Comparison of ENCODE assay signal across 1 cellular context in the genomic region with DNA sequence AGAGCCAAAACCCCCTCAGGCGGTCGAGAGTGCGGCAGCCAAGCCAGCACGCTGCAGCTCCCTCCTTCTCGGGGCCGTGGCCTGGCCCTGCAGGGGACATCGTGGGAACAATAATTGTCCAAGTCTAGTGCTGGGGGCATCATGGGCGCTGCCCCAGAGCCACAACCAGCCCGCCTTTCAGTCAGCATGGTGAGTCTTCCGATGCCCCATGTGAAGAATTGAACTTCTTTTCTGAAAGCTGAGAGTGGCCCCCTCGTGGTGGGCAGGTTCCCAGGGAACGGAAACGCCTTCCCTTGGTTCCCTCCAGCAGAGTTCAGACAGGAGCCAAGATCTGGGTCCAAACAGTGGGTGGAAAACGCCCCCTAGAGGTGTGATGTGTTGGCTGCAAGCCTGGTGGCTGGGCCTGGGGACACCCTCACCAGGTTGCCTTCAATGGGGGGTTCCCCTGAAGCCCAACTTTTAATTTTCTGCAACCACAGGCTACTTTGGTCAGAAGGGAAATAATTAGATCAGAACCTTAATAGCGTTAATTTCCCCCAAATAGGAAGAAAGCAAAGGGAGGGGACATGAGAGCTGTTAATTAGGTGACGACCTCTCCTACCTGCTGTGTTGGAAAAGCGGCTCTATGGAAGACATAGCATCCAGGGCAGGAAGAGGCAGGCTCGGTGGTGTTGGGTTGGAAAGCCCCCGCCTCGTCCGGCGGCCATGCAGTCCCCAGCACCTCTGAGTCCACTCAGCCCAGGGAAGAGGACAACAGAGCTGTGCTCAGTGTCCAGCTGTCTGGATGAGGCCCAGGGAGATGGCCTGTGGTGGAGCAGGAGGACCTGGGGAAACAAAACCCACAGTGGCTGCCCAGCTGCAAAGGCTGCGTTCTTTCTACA.
A peak's percentile ranks its signal among the peaks of the same experiment; 100 is the strongest.
TF ChIP-seq lines count a peak whose summit lies in the region.

No MANE protein-coding gene starts in this region.

TF ChIP-seq in HepG2, 621 proteins besides CTCF, POLR2A, EP300 and RAD21 (continued from another document and continues in another):
- TF ChIP-seq, protein P1, sequence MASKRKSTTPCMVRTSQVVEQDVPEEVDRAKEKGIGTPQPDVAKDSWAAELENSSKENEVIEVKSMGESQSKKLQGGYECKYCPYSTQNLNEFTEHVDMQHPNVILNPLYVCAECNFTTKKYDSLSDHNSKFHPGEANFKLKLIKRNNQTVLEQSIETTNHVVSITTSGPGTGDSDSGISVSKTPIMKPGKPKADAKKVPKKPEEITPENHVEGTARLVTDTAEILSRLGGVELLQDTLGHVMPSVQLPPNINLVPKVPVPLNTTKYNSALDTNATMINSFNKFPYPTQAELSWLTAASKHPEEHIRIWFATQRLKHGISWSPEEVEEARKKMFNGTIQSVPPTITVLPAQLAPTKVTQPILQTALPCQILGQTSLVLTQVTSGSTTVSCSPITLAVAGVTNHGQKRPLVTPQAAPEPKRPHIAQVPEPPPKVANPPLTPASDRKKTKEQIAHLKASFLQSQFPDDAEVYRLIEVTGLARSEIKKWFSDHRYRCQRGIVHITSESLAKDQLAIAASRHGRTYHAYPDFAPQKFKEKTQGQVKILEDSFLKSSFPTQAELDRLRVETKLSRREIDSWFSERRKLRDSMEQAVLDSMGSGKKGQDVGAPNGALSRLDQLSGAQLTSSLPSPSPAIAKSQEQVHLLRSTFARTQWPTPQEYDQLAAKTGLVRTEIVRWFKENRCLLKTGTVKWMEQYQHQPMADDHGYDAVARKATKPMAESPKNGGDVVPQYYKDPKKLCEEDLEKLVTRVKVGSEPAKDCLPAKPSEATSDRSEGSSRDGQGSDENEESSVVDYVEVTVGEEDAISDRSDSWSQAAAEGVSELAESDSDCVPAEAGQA (IDR thresholded peaks at IDR 0.05; ENCODE audit: low read depth): peak; percentile 64; the same call in 1 of the 2 replicates
- TF ChIP-seq, protein P1 (CRISPR knock-in tag; IDR thresholded peaks at IDR 0.05; ENCODE audit: borderline replicate concordance): no peak
- TF ChIP-seq, protein P2, sequence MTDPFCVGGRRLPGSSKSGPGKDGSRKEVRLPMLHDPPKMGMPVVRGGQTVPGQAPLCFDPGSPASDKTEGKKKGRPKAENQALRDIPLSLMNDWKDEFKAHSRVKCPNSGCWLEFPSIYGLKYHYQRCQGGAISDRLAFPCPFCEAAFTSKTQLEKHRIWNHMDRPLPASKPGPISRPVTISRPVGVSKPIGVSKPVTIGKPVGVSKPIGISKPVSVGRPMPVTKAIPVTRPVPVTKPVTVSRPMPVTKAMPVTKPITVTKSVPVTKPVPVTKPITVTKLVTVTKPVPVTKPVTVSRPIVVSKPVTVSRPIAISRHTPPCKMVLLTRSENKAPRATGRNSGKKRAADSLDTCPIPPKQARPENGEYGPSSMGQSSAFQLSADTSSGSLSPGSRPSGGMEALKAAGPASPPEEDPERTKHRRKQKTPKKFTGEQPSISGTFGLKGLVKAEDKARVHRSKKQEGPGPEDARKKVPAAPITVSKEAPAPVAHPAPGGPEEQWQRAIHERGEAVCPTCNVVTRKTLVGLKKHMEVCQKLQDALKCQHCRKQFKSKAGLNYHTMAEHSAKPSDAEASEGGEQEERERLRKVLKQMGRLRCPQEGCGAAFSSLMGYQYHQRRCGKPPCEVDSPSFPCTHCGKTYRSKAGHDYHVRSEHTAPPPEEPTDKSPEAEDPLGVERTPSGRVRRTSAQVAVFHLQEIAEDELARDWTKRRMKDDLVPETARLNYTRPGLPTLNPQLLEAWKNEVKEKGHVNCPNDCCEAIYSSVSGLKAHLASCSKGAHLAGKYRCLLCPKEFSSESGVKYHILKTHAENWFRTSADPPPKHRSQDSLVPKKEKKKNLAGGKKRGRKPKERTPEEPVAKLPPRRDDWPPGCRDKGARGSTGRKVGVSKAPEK (CRISPR knock-in tag; IDR thresholded peaks at IDR 0.05; ENCODE audit: borderline replicate concordance): peak; percentile 86; the same call in 1 of the 2 replicates
- TF ChIP-seq POGZ (CRISPR knock-in tag; IDR thresholded peaks at IDR 0.05) (peak; percentile 24; the same call in 1 of the 2 replicates), ZSCAN29 (CRISPR knock-in tag; conservative IDR thresholded peaks at IDR 0.05) (no peak), ETV6 (CRISPR knock-in tag; conservative IDR thresholded peaks at IDR 0.05) (peak; percentile 81), PAWR (CRISPR knock-in tag; IDR thresholded peaks at IDR 0.05; ENCODE audit: borderline replicate concordance) (0 out of 2 replicates have a peak, but pooled peaks have one; percentile 83), ZNF510 (CRISPR knock-in tag; IDR thresholded peaks at IDR 0.05; ENCODE audit: low read depth) (0 out of 2 replicates have a peak, but pooled peaks have one; percentile 43), PHF8 (CRISPR knock-in tag; IDR thresholded peaks at IDR 0.05) (peak; percentile 56), ZNF766 (CRISPR knock-in tag; IDR thresholded peaks at IDR 0.05; ENCODE audit: borderline replicate concordance) (peak; percentile 44; the same call in 1 of the 2 replicates), SRSF1 (optimal IDR thresholded peaks at IDR 0.05; ENCODE audit: low read depth, low read length) (no peak), NFYB (CRISPR knock-in tag; IDR thresholded peaks at IDR 0.05) (no peak; the same call in 1 of the 2 replicates), ZNF777 (CRISPR knock-in tag; IDR thresholded peaks at IDR 0.05) (no peak), SP1 (IDR thresholded peaks at IDR 0.05) (no peak), SP1 (CRISPR knock-in tag; IDR thresholded peaks at IDR 0.05) (peak; percentile 52), ZFP1 (CRISPR knock-in tag; IDR thresholded peaks at IDR 0.05) (0 out of 2 replicates have a peak, but pooled peaks have one; percentile 71), ZMYM4 (CRISPR knock-in tag; IDR thresholded peaks at IDR 0.05) (no peak), ZNF772 (CRISPR knock-in tag; IDR thresholded peaks at IDR 0.05) (peak; percentile 79; the same call in 1 of the 2 replicates), U2AF2 (IDR thresholded peaks at IDR 0.05; ENCODE audit: low read depth, low read length) (0 out of 2 replicates have a peak, but pooled peaks have one; percentile 43), SETDB1 (CRISPR knock-in tag; IDR thresholded peaks at IDR 0.05; ENCODE audit: borderline replicate concordance) (no peak), SMC3 (IDR thresholded peaks at IDR 0.05; ENCODE audit: low read length) (peak; percentile 98), TRIM24 (CRISPR knock-in tag; IDR thresholded peaks at IDR 0.05) (no peak), MBNL3 (CRISPR knock-in tag; conservative IDR thresholded peaks at IDR 0.05) (no peak), MEIS2 (CRISPR knock-in tag; IDR thresholded peaks at IDR 0.05) (peak; percentile 83), ZNF709 (CRISPR knock-in tag; IDR thresholded peaks at IDR 0.05) (no peak), HOXD1 (CRISPR knock-in tag; IDR thresholded peaks at IDR 0.05) (0 out of 2 replicates have a peak, but pooled peaks have one; percentile 35), ZNF570 (CRISPR knock-in tag; IDR thresholded peaks at IDR 0.05; ENCODE audit: borderline replicate concordance) (no peak), ARNT (IDR thresholded peaks at IDR 0.05) (no peak), SKI (IDR thresholded peaks at IDR 0.05; ENCODE audit: partially characterized antibody) (peak; percentile 77), BHLHE40 (IDR thresholded peaks at IDR 0.05; ENCODE audit: low read length) (no peak; the same call in 1 of the 2 replicates), HNF4G (IDR thresholded peaks at IDR 0.05; ENCODE audit: borderline replicate concordance, low read depth, low read length) (no peak), HNF4G (CRISPR knock-in tag; IDR thresholded peaks at IDR 0.05; ENCODE audit: borderline replicate concordance, low read depth) (peak; percentile 40; the same call in 1 of the 2 replicates), ZNF75D (CRISPR knock-in tag; IDR thresholded peaks at IDR 0.05; ENCODE audit: borderline replicate concordance) (no peak), ZNF224 (CRISPR knock-in tag; IDR thresholded peaks at IDR 0.05) (no peak; the same call in 1 of the 2 replicates), FOXJ3 (CRISPR knock-in tag; IDR thresholded peaks at IDR 0.05; ENCODE audit: borderline replicate concordance) (no peak), TP53 (CRISPR knock-in tag; conservative IDR thresholded peaks at IDR 0.05) (no peak), ZNF33B (CRISPR knock-in tag; IDR thresholded peaks at IDR 0.05) (peak; percentile 92; the same call in 1 of the 2 replicates), ZNF614 (CRISPR knock-in tag; IDR thresholded peaks at IDR 0.05; ENCODE audit: borderline replicate concordance) (peak; percentile 76)
- TF ChIP-seq, protein P3, sequence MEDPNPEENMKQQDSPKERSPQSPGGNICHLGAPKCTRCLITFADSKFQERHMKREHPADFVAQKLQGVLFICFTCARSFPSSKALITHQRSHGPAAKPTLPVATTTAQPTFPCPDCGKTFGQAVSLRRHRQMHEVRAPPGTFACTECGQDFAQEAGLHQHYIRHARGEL (CRISPR knock-in tag; IDR thresholded peaks at IDR 0.05): no peak
- TF ChIP-seq, protein P4, sequence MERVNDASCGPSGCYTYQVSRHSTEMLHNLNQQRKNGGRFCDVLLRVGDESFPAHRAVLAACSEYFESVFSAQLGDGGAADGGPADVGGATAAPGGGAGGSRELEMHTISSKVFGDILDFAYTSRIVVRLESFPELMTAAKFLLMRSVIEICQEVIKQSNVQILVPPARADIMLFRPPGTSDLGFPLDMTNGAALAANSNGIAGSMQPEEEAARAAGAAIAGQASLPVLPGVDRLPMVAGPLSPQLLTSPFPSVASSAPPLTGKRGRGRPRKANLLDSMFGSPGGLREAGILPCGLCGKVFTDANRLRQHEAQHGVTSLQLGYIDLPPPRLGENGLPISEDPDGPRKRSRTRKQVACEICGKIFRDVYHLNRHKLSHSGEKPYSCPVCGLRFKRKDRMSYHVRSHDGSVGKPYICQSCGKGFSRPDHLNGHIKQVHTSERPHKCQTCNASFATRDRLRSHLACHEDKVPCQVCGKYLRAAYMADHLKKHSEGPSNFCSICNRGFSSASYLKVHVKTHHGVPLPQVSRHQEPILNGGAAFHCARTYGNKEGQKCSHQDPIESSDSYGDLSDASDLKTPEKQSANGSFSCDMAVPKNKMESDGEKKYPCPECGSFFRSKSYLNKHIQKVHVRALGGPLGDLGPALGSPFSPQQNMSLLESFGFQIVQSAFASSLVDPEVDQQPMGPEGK (CRISPR knock-in tag; IDR thresholded peaks at IDR 0.05): peak; percentile 90
- TF ChIP-seq, protein P5, sequence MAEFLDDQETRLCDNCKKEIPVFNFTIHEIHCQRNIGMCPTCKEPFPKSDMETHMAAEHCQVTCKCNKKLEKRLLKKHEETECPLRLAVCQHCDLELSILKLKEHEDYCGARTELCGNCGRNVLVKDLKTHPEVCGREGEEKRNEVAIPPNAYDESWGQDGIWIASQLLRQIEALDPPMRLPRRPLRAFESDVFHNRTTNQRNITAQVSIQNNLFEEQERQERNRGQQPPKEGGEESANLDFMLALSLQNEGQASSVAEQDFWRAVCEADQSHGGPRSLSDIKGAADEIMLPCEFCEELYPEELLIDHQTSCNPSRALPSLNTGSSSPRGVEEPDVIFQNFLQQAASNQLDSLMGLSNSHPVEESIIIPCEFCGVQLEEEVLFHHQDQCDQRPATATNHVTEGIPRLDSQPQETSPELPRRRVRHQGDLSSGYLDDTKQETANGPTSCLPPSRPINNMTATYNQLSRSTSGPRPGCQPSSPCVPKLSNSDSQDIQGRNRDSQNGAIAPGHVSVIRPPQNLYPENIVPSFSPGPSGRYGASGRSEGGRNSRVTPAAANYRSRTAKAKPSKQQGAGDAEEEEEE (CRISPR knock-in tag; IDR thresholded peaks at IDR 0.05; ENCODE audit: borderline replicate concordance): peak; percentile 34; the same call in 1 of the 2 replicates
- TF ChIP-seq, protein P6, sequence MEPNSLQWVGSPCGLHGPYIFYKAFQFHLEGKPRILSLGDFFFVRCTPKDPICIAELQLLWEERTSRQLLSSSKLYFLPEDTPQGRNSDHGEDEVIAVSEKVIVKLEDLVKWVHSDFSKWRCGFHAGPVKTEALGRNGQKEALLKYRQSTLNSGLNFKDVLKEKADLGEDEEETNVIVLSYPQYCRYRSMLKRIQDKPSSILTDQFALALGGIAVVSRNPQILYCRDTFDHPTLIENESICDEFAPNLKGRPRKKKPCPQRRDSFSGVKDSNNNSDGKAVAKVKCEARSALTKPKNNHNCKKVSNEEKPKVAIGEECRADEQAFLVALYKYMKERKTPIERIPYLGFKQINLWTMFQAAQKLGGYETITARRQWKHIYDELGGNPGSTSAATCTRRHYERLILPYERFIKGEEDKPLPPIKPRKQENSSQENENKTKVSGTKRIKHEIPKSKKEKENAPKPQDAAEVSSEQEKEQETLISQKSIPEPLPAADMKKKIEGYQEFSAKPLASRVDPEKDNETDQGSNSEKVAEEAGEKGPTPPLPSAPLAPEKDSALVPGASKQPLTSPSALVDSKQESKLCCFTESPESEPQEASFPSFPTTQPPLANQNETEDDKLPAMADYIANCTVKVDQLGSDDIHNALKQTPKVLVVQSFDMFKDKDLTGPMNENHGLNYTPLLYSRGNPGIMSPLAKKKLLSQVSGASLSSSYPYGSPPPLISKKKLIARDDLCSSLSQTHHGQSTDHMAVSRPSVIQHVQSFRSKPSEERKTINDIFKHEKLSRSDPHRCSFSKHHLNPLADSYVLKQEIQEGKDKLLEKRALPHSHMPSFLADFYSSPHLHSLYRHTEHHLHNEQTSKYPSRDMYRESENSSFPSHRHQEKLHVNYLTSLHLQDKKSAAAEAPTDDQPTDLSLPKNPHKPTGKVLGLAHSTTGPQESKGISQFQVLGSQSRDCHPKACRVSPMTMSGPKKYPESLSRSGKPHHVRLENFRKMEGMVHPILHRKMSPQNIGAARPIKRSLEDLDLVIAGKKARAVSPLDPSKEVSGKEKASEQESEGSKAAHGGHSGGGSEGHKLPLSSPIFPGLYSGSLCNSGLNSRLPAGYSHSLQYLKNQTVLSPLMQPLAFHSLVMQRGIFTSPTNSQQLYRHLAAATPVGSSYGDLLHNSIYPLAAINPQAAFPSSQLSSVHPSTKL (CRISPR knock-in tag; IDR thresholded peaks at IDR 0.05): peak; percentile 71
- TF ChIP-seq, protein P7, sequence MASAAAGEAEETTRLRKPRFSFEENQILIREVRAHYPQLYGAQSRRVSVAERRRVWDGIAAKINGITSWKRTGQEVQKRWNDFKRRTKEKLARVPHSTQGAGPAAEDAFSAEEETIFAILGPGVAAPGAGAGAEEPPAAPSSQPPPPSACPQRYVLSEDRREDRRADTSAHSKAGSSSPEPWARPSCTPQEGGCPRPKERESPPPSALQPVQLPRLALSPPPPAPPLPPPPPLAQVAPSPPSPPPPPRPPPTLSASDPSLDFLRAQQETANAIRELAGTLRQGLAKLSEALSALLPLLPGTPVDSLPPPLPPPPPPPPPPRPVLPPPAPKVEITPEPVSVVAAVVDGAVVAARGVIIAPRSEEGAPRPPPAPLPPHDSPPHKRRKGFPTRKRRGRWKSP (CRISPR knock-in tag; IDR thresholded peaks at IDR 0.05): no peak
